ENCODE assay signal across 9 cellular contexts in genomic region chr14:74979442-74980397, GRCh38. TPM values are rescaled to one million over a fixed set of nuclear protein-coding genes. Genes with fewer than 3 reads are reported as not detected.
A peak's percentile ranks its signal among the peaks of the same experiment; 100 is the strongest.
DNase-seq lines count a peak whose midpoint lies in the region; ATAC-seq, FAIRE-seq and TF ChIP-seq lines count a peak whose summit lies in the region.
"Had no signal": no experiment of that assay in that cellular context is flagged by ENCODE, and none has a peak within 500 bp of the region (broad histone marks: within the 10 kb centered on the region; RNA-seq: fewer than 3 reads in every experiment).

No MANE protein-coding gene starts in this region.

- intact Hi-C loops in CD4-positive, alpha-beta T cell (cut with DNase I, micrococcal nuclease) = no loop called here

- TF ChIP-seq POLR2A in GM12891 (IDR thresholded peaks at IDR 0.05; ENCODE audit: low read depth, low read length) = no peak

- no peak overlapping the region for H3K27ac ChIP-seq in CD4-positive, alpha-beta T cell (ENCODE audit: low read depth, low read length)
- H3K27ac ChIP-seq: right lobe of liver had no signal

- FAIRE-seq in GM12891 (lab: Jason Lieb, UNC) = no peak

- TF ChIP-seq CTCF in epithelial cell of esophagus (IDR thresholded peaks at IDR 0.05; ENCODE audit: insufficient read depth, low read depth, low read length, missing control alignments) (peak; percentile 44), osteocyte (IDR thresholded peaks at IDR 0.05) (peak; percentile 43)
- no peak for TF ChIP-seq CTCF in CD4-positive, alpha-beta T cell (IDR thresholded peaks at IDR 0.05)

- H3K27me3 ChIP-seq in CD4-positive, alpha-beta T cell (ENCODE audit: control insufficient read depth, insufficient read depth, low read length) = no peaks in the 10 kb centered on the region
- H3K27me3 ChIP-seq: right lobe of liver had no signal

- H3K36me3 Mint-ChIP-seq in osteocyte (ENCODE audit: unreplicated experiment) = no peaks in the 10 kb centered on the region
- H3K36me3 Mint-ChIP-seq in CD4-positive, alpha-beta T cell (ENCODE audit: low read depth) = no peaks in the 10 kb centered on the region
- no peaks in the 10 kb centered on the region for H3K36me3 Mint-ChIP-seq in natural killer cell treated with Interleukin-12 subunit alpha and Interleukin-12 subunit beta and Interleukin-15 and Interleukin-18, amount 100 ng/mL, for 72 hours

- H3K27me3 Mint-ChIP-seq in osteocyte (ENCODE audit: unreplicated experiment) = peaks cover 11% of the 10 kb centered on the region
- H3K27me3 Mint-ChIP-seq in CD4-positive, alpha-beta T cell = no peaks in the 10 kb centered on the region
- H3K27me3 Mint-ChIP-seq in natural killer cell treated with Interleukin-12 subunit alpha and Interleukin-12 subunit beta and Interleukin-15 and Interleukin-18, amount 100 ng/mL, for 72 hours = no peaks in the 10 kb centered on the region

- no peak overlapping the region for H3K4me3 ChIP-seq in epithelial cell of esophagus (ENCODE audit: low read length)
- H3K4me3 ChIP-seq: right lobe of liver had no signal

- no peaks in the 10 kb centered on the region for H3K9me3 Mint-ChIP-seq in osteocyte (ENCODE audit: unreplicated experiment)
- H3K9me3 Mint-ChIP-seq in CD4-positive, alpha-beta T cell = no peaks in the 10 kb centered on the region
- no peaks in the 10 kb centered on the region for H3K9me3 Mint-ChIP-seq in natural killer cell treated with Interleukin-12 subunit alpha and Interleukin-12 subunit beta and Interleukin-15 and Interleukin-18, amount 100 ng/mL, for 72 hours

- peak overlapping the region; percentile 92 for H3K27ac Mint-ChIP-seq in osteocyte (ENCODE audit: unreplicated experiment)
- H3K27ac Mint-ChIP-seq in CD4-positive, alpha-beta T cell = no peak overlapping the region
- no peak overlapping the region for H3K27ac Mint-ChIP-seq in natural killer cell treated with Interleukin-12 subunit alpha and Interleukin-12 subunit beta and Interleukin-15 and Interleukin-18, amount 100 ng/mL, for 72 hours

- CTCF ChIA-PET in CD4-positive, alpha-beta T cell (lab: Charles Lee) = interaction anchor here (0.6 kb wide), 1 partner anchor 665 kb away, joined by 4 read pairs; no protein-coding TSS in a partner anchor

- H3K9me3 ChIP-seq in CD4-positive, alpha-beta T cell (ENCODE audit: control insufficient read depth, low read length) = no peaks in the 10 kb centered on the region
- H3K9me3 ChIP-seq: right lobe of liver had no signal

- DNase-seq in EL (peak; percentile 80), NCI-H226 (peak; percentile 96), epithelial cell of esophagus (ENCODE audit: low read depth) (peak; percentile 90), osteocyte (ENCODE audit: extremely low spot score, unreplicated experiment) (peak; percentile 91), GM12891 (ENCODE audit: insufficient read length, low spot score) (no peak)
- no peak for DNase-seq in CD4-positive, alpha-beta T cell
- DNase-seq in natural killer cell treated with Interleukin-12 subunit alpha and Interleukin-12 subunit beta and Interleukin-15 and Interleukin-18, amount 100 ng/mL, for 72 hours (ENCODE audit: low spot score) = no peak

- peaks cover 67% of the 10 kb centered on the region for H3K4me1 Mint-ChIP-seq in osteocyte (ENCODE audit: unreplicated experiment)
- H3K4me1 Mint-ChIP-seq in CD4-positive, alpha-beta T cell (ENCODE audit: low read depth) = no peaks in the 10 kb centered on the region
- no peaks in the 10 kb centered on the region for H3K4me1 Mint-ChIP-seq in natural killer cell treated with Interleukin-12 subunit alpha and Interleukin-12 subunit beta and Interleukin-15 and Interleukin-18, amount 100 ng/mL, for 72 hours (ENCODE audit: low read depth in 2 of 2)

- POLR2A ChIA-PET in CD4-positive, alpha-beta T cell (lab: Charles Lee) = no interaction called here

- H3K4me3 Mint-ChIP-seq in osteocyte (ENCODE audit: unreplicated experiment) = no peak overlapping the region
- H3K4me3 Mint-ChIP-seq in CD4-positive, alpha-beta T cell = no peak overlapping the region
- H3K4me3 Mint-ChIP-seq in natural killer cell treated with Interleukin-12 subunit alpha and Interleukin-12 subunit beta and Interleukin-15 and Interleukin-18, amount 100 ng/mL, for 72 hours = no peak overlapping the region

- ATAC-seq in CD4-positive, alpha-beta T cell (ENCODE audit: poor library complexity) = no peak
- ATAC-seq in natural killer cell treated with Interleukin-12 subunit alpha and Interleukin-12 subunit beta and Interleukin-15 and Interleukin-18, amount 100 ng/mL, for 72 hours = no peak
- ATAC-seq in HG03457 (IDR thresholded peaks at IDR 0.05; ENCODE audit: unreplicated experiment) = no peak

TF ChIP-seq in GM12891, 5 proteins besides CTCF, POLR2A, EP300 and RAD21:
- TF ChIP-seq TAF1 (IDR thresholded peaks at IDR 0.05; ENCODE audit: low read depth, low read length) (no peak), PAX5 (IDR thresholded peaks at IDR 0.05; ENCODE audit: insufficient read depth, low read length, severe bottlenecking) (no peak), POLR2AphosphoS5 (IDR thresholded peaks at IDR 0.05; ENCODE audit: low read depth, low read length) (no peak), POU2F2 (IDR thresholded peaks at IDR 0.05; ENCODE audit: low read depth, low read length) (no peak), SPI1 (IDR thresholded peaks at IDR 0.05; ENCODE audit: low read depth, low read length) (no peak)
TF ChIP-seq in GM12891: peak in this region for 0.

RNA-seq across cellular contexts. Expression of gene EIF2B2, which starts 23.0 kb away (rescaled TPM):
- total RNA-seq in osteocyte = 44.4 and 46.7 TPM in 2 replicates
- 49.2 TPM for polyA plus RNA-seq in GM12891 (2012; ENCODE audit: low read depth, missing spikeins)
- 10 to 100 TPM; 21.0 to 24.2 TPM for total RNA-seq in CD4-positive, alpha-beta T cell
- 10 to 100 TPM; 60.2 to 68.0 TPM for total RNA-seq in natural killer cell treated with Interleukin-12 subunit alpha and Interleukin-12 subunit beta and Interleukin-15 and Interleukin-18, amount 100 ng/mL, for 72 hours

RNA-seq across cellular contexts. Expression of gene PGF, which starts 24.3 kb away (rescaled TPM):
- total RNA-seq in osteocyte = 3.5 and 3.9 TPM in 2 replicates
- polyA plus RNA-seq in GM12891 (2012; ENCODE audit: low read depth, missing spikeins) = 3.9 TPM
- total RNA-seq in CD4-positive, alpha-beta T cell = under 1 TPM in 1 of 2 experiments, not detected in 1; 0.11 TPM
- not detected for total RNA-seq in natural killer cell treated with Interleukin-12 subunit alpha and Interleukin-12 subunit beta and Interleukin-15 and Interleukin-18, amount 100 ng/mL, for 72 hours

RNA-seq across cellular contexts. Expression of gene RPS6KL1, which starts 56.7 kb away (rescaled TPM):
- 0.65 and 0.97 TPM in 2 replicates for total RNA-seq in osteocyte
- 1.0 TPM for polyA plus RNA-seq in GM12891 (2012; ENCODE audit: low read depth, missing spikeins)
- total RNA-seq in CD4-positive, alpha-beta T cell = 10 to 100 TPM; 12.5 to 12.7 TPM
- 10 to 100 TPM; 10.0 to 12.8 TPM for total RNA-seq in natural killer cell treated with Interleukin-12 subunit alpha and Interleukin-12 subunit beta and Interleukin-15 and Interleukin-18, amount 100 ng/mL, for 72 hours

Comparison
In these comparisons a context has a peak if more than half of its experiments do, and no peak if none do; other contexts are left out.
1. DNase-seq: peak in EL (single experiment), NCI-H226 (single experiment), epithelial cell of esophagus (single experiment) and osteocyte (single experiment); none in GM12891 (single experiment), CD4-positive, alpha-beta T cell (0 of 10) and natural killer cell treated with Interleukin-12 subunit alpha and Interleukin-12 subunit beta and Interleukin-15 and Interleukin-18, amount 100 ng/mL, for 72 hours (single experiment).